In the genomic region with DNA sequence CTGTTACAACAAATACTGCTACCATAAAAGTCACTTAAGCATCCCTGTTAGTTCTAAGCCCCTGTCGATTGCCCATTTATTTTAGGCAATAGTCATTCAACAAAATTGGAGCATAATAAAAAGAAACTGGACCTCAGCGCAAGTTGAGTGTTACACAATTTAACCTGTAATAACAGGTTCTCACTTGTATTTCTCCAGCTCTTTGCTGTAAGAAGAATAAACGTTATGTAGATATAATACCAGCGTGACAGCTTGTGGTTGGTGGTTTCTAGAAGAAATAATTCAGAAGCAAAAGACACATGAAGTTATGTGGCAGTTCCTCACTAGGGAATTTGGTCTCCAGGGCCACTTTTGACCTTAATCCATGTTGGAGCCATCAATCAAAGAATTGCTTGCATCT, we compare ENCODE assay signal across 23 cellular contexts.
"Had no signal": no experiment of that assay in that cellular context is flagged by ENCODE, and none has a peak within 500 bp of the region (broad histone marks: within the 10 kb centered on the region; RNA-seq: fewer than 3 reads in every experiment).

No MANE protein-coding gene starts in this region.

- ATAC-seq: naive thymus-derived CD4-positive, alpha-beta T cell; stimulated activated effector memory CD8-positive, alpha-beta T cell treated with anti-CD3 and anti-CD28 coated beads, Interleukin-12 subunit alpha, Interleukin-12 subunit beta, amount 100 ng/mL, for 72 hours had no signal

- DNase-seq: dorsolateral prefrontal cortex; effector CD4-positive, alpha-beta T cell; esophagus squamous epithelium; hypothalamus; immature natural killer cell; islet precursor cell; mesenchymal stem cell; midbrain; naive thymus-derived CD4-positive, alpha-beta T cell; occipital lobe; ovary; posterior cingulate gyrus; psoas muscle; sigmoid colon; stimulated activated CD4-positive, alpha-beta T cell treated with anti-CD3 and anti-CD28 coated beads, Interleukin-2, amount 100 ng/mL, for 24 hours; stimulated activated CD4-positive, alpha-beta T cell treated with anti-CD3 and anti-CD28 coated beads, Interleukin-4, amount 100 ng/mL, for 24 hours; stimulated activated naive CD4-positive, alpha-beta T cell treated with Interleukin-2 at 50 U/mL for 16 hours; stomach; thyroid gland; trophoblast cell had no signal

- H3K4me3 ChIP-seq: dorsolateral prefrontal cortex, esophagus squamous epithelium, lung, ovary, psoas muscle, sigmoid colon, stomach, thyroid gland, vagina had no signal
